20 cellular contexts compared by ENCODE assay signal in the genomic region with DNA sequence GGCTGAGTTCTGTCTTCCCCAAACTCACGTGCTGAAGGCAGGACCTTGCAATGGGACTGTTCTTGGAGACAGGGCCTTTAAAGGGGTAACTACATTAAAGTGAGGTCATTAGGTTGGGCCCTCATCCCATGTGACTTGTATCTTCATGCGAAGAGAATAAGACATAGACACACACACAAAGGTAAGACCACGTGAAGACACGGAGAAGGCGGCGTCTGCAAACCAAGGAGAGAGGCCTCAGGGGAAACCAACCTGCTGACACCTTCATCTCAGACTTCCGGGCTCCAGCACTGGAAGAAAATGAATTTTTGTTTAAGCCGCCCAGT. TPM values are rescaled to one million over a fixed set of nuclear protein-coding genes. Genes with fewer than 3 reads are reported as not detected.
DNase-seq lines count a peak whose midpoint lies in the region; ATAC-seq and TF ChIP-seq lines count a peak whose summit lies in the region.
"Had no signal": no experiment of that assay in that cellular context is flagged by ENCODE, and none has a peak within 500 bp of the region (broad histone marks: within the 10 kb centered on the region; RNA-seq: fewer than 3 reads in every experiment).

No MANE protein-coding gene starts in this region.

- H3K27ac Mint-ChIP-seq in CD4-positive, alpha-beta memory T cell, result no peak overlapping the region
- H3K27ac Mint-ChIP-seq: CD4-positive, CD25-positive, alpha-beta regulatory T cell; HFFc6 had no signal

- ATAC-seq in Right ventricle myocardium superior (ENCODE audit: poor library complexity) (no peak), sciatic nerve (no peak)
- no peak for ATAC-seq in stimulated activated naive CD8-positive, alpha-beta T cell treated with anti-CD3 and anti-CD28 coated beads, Interleukin-15, Interleukin-2, amounts not matched to agents 100 U/mL and 50 U/mL, for 24 hours
- ATAC-seq: A549, HCT116 had no signal

- H3K27ac ChIP-seq in right atrium auricular region (no peak overlapping the region), esophagus muscularis mucosa (replicated peaks in 1 of 4) (no peak overlapping the region)
- no peak overlapping the region for H3K27ac ChIP-seq in CD4-positive, alpha-beta memory T cell (ENCODE audit: low read depth, low read length)
- H3K27ac ChIP-seq: 22Rv1, A549, GM23248, HL-60 had no signal

- no peak for TF ChIP-seq EP300 in esophagus muscularis mucosa (IDR thresholded peaks at IDR 0.05)

- CTCF ChIA-PET in CD4-positive, alpha-beta memory T cell (lab: Charles Lee; ENCODE audit: partially characterized antibody), result no interaction called here

- H3K27me3 Mint-ChIP-seq in CD4-positive, alpha-beta memory T cell, result peaks cover 0 to 2% of the 10 kb centered on the region in 2 donors
- H3K27me3 Mint-ChIP-seq: CD4-positive, CD25-positive, alpha-beta regulatory T cell had no signal

- POLR2A ChIA-PET in CD4-positive, alpha-beta memory T cell (lab: Charles Lee; ENCODE audit: partially characterized antibody), result no interaction called here

- DNase-seq in right atrium auricular region (ENCODE audit: low spot score) (peak; percentile 43), Right ventricle myocardium superior (no peak), esophagus muscularis mucosa (ENCODE audit: extremely low spot score) (peak; percentile 90), posterior vena cava (ENCODE audit: low spot score) (peak; percentile 5), sciatic nerve (ENCODE audit: low spot score) (no peak), BE2C (no peak)
- DNase-seq in stimulated activated naive CD8-positive, alpha-beta T cell treated with anti-CD3 and anti-CD28 coated beads, Interleukin-15, Interleukin-2, amounts not matched to agents 100 U/mL and 50 U/mL, for 24 hours, result no peak
- DNase-seq in CD4-positive, alpha-beta memory T cell, result no peak
- DNase-seq: AML-193; C1 segment of cervical spinal cord; CD4-positive, CD25-positive, alpha-beta regulatory T cell; DMS153; GDM1; GM23248; HFFc6 had no signal

- H3K4me3 Mint-ChIP-seq in CD4-positive, alpha-beta memory T cell, result no peak overlapping the region
- H3K4me3 Mint-ChIP-seq: CD4-positive, CD25-positive, alpha-beta regulatory T cell; HFFc6 had no signal

- WGBS in esophagus muscularis mucosa, result 98% methylated on average over 8 of the region's 8 CpGs

- H3K27me3 ChIP-seq in right atrium auricular region, result no peaks in the 10 kb centered on the region
- no peaks in the 10 kb centered on the region for H3K27me3 ChIP-seq in esophagus muscularis mucosa
- no peaks in the 10 kb centered on the region for H3K27me3 ChIP-seq in CD4-positive, alpha-beta memory T cell (ENCODE audit: insufficient read depth, low read length)
- H3K27me3 ChIP-seq in BE2C, result no peaks in the 10 kb centered on the region

- no peaks in the 10 kb centered on the region for H3K9me3 ChIP-seq in right atrium auricular region
- H3K9me3 ChIP-seq in esophagus muscularis mucosa, result no peaks in the 10 kb centered on the region
- no peaks in the 10 kb centered on the region for H3K9me3 ChIP-seq in CD4-positive, alpha-beta memory T cell (ENCODE audit: control insufficient read depth in 1 of 2, low read length in 2 of 2)
- no peaks in the 10 kb centered on the region for H3K9me3 ChIP-seq in BE2C
- H3K9me3 ChIP-seq: A549 had no signal

- H3K4me1 ChIP-seq in right atrium auricular region (no peaks in the 10 kb centered on the region), esophagus muscularis mucosa (peaks cover 0 to 4% (median 0%) of the 10 kb centered on the region in 4 donors), BE2C (no peaks in the 10 kb centered on the region)
- no peaks in the 10 kb centered on the region for H3K4me1 ChIP-seq in CD4-positive, alpha-beta memory T cell (ENCODE audit: insufficient read depth, low read length)
- H3K4me1 ChIP-seq: A549 had no signal

- intact Hi-C loops in Right ventricle myocardium superior (cut with DNase I) (no loop called here), esophagus muscularis mucosa (cut with DNase I) (no loop called here), posterior vena cava (cut with DNase I) (loop anchor here in 1 of 2 donors (10.0 kb wide), 1 partner anchor 185 kb away; no protein-coding TSS in a partner anchor), sciatic nerve (cut with DNase I) (no loop called here)
- intact Hi-C loops in CD4-positive, alpha-beta memory T cell (cut with micrococcal nuclease), result loop anchor here (10.0 kb wide), 1 partner anchor 905 kb away; no protein-coding TSS in a partner anchor

- H3K36me3 ChIP-seq in right atrium auricular region (no peaks in the 10 kb centered on the region), esophagus muscularis mucosa (no peaks in the 10 kb centered on the region), BE2C (no peaks in the 10 kb centered on the region)
- no peaks in the 10 kb centered on the region for H3K36me3 ChIP-seq in CD4-positive, alpha-beta memory T cell (ENCODE audit: insufficient read depth, low read length)

- no peaks in the 10 kb centered on the region for H3K36me3 Mint-ChIP-seq in CD4-positive, alpha-beta memory T cell
- H3K36me3 Mint-ChIP-seq: CD4-positive, CD25-positive, alpha-beta regulatory T cell had no signal

- H3K4me1 Mint-ChIP-seq in CD4-positive, alpha-beta memory T cell, result peaks cover 0 to 4% (median 0%) of the 10 kb centered on the region in 4 donors

- no peak for TF ChIP-seq POLR2A in esophagus muscularis mucosa (IDR thresholded peaks at IDR 0.05; ENCODE audit: low read depth)

- TF ChIP-seq CTCF in right atrium auricular region (IDR thresholded peaks at IDR 0.05), result no peak
- TF ChIP-seq CTCF in esophagus muscularis mucosa (IDR thresholded peaks at IDR 0.05), result no peak
- no peak for TF ChIP-seq CTCF in BE2C (IDR thresholded peaks at IDR 0.05; ENCODE audit: low read depth, low read length)

- H3K4me3 ChIP-seq in right atrium auricular region, result no peak overlapping the region
- H3K4me3 ChIP-seq in esophagus muscularis mucosa, result no peak overlapping the region
- H3K4me3 ChIP-seq in CD4-positive, alpha-beta memory T cell (ENCODE audit: low read length in 2 of 2), result no peak overlapping the region
- no peak overlapping the region for H3K4me3 ChIP-seq in BE2C (ENCODE audit: low read depth, low read length)
- H3K4me3 ChIP-seq: A549, GM23248 had no signal

- no peaks in the 10 kb centered on the region for H3K9me3 Mint-ChIP-seq in CD4-positive, alpha-beta memory T cell
- H3K9me3 Mint-ChIP-seq: CD4-positive, CD25-positive, alpha-beta regulatory T cell; HFFc6 had no signal

RNA-seq across cellular contexts. Expression of a gene that starts 50.7 kb away (rescaled TPM):
- total RNA-seq in right atrium auricular region, result under 1 TPM; 0.74 to 0.83 TPM
- total RNA-seq in Right ventricle myocardium superior, result 0.65 TPM
- total RNA-seq in esophagus muscularis mucosa, result 10 to 100 TPM; 45.6 to 83.0 (median 78.8) TPM
- total RNA-seq in posterior vena cava, result 10 to 100 TPM; 48.6 to 61.6 TPM
- total RNA-seq in CD4-positive, alpha-beta memory T cell, result not detected
- not detected for polyA plus RNA-seq in CD4-positive, alpha-beta memory T cell
- 1.4 TPM for total RNA-seq in sciatic nerve
- not detected for polyA plus RNA-seq in BE2C (2012; ENCODE audit: insufficient read depth, insufficient read length, low read depth)
- total RNA-seq: GM23248, HFFc6, HT1080 had no signal
- polyA plus RNA-seq: A549, GM23248 had no signal

Comparison
In these comparisons a context has a peak if more than half of its experiments do, and no peak if none do; other contexts are left out.
1. DNase-seq: peak in right atrium auricular region (single experiment), esophagus muscularis mucosa (single experiment) and posterior vena cava (single experiment); none in Right ventricle myocardium superior (single experiment), stimulated activated naive CD8-positive, alpha-beta T cell treated with anti-CD3 and anti-CD28 coated beads, Interleukin-15, Interleukin-2, amounts not matched to agents 100 U/mL and 50 U/mL, for 24 hours (single experiment), CD4-positive, alpha-beta memory T cell (0 of 5), sciatic nerve (single experiment) and BE2C (single experiment).
2. RNA of a gene that starts 50.7 kb away (total RNA-seq): 45.6 to 83.0 TPM in esophagus muscularis mucosa and 48.6 to 61.6 TPM in posterior vena cava; 1.4 TPM in sciatic nerve (single experiment), 0.74 to 0.83 TPM in right atrium auricular region, 0.65 TPM in Right ventricle myocardium superior (single experiment) and not detected in CD4-positive, alpha-beta memory T cell; every median in the first group is over 10 times any median in the second.